Comparison of ENCODE assay signal across 1 cellular context in the genomic region with DNA sequence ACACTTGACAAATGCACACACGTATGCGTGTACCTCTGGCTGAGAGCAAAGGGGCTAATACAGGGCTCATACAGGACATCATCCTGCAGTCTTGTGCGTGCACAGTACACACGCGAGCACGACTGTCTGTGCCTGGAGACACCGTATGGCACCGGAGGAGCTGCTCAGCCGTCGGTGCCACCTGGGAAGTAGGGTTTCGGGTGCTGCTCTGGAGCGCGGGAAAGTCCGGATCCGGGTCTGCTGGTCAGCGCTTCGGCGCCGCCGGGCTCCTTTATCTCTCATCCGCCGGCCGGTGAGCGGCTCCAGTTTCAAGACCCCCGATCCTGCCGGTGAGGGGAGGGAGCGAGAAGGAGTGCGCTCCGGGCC.
TF ChIP-seq lines count a peak whose summit lies in the region.

No MANE protein-coding gene starts in this region.

TF ChIP-seq in GM12878, 131 proteins besides CTCF, POLR2A, EP300 and RAD21 (continued from another document):
- TF ChIP-seq, protein P1, sequence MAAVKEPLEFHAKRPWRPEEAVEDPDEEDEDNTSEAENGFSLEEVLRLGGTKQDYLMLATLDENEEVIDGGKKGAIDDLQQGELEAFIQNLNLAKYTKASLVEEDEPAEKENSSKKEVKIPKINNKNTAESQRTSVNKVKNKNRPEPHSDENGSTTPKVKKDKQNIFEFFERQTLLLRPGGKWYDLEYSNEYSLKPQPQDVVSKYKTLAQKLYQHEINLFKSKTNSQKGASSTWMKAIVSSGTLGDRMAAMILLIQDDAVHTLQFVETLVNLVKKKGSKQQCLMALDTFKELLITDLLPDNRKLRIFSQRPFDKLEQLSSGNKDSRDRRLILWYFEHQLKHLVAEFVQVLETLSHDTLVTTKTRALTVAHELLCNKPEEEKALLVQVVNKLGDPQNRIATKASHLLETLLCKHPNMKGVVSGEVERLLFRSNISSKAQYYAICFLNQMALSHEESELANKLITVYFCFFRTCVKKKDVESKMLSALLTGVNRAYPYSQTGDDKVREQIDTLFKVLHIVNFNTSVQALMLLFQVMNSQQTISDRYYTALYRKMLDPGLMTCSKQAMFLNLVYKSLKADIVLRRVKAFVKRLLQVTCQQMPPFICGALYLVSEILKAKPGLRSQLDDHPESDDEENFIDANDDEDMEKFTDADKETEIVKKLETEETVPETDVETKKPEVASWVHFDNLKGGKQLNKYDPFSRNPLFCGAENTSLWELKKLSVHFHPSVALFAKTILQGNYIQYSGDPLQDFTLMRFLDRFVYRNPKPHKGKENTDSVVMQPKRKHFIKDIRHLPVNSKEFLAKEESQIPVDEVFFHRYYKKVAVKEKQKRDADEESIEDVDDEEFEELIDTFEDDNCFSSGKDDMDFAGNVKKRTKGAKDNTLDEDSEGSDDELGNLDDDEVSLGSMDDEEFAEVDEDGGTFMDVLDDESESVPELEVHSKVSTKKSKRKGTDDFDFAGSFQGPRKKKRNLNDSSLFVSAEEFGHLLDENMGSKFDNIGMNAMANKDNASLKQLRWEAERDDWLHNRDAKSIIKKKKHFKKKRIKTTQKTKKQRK (IDR thresholded peaks at IDR 0.05; ENCODE audit: low read depth, low read length), result no peak
